ENCODE assay signal across 10 cellular contexts in the genomic region with DNA sequence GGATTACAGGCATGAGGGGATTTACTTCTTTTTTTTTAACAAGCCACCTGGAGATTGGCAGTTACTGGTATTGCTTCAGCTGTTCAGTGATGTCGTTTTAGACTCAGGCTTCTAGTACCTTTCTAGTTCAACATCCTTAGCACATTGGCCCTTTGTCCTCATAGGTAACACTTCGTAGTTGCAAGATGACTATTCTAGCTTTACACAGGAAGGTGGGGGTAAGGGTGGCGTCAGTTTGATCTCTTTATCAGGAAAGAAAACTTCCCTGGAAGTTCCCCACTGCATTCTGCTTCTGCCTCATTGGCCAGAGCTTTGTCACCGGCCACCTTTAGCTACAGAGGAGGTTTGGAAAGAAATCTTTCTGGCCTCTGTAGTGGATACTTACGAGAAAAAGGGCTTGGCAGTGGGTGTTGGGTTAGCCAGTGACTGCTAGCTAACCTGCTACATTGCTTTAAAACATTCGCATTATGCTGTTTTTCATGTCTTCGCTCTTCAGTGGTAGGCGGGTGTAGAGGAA. TPM values are rescaled to one million over a fixed set of nuclear protein-coding genes. Genes with fewer than 3 reads are reported as not detected.
A peak's percentile ranks its signal among the peaks of the same experiment; 100 is the strongest.
DNase-seq lines count a peak whose midpoint lies in the region; ATAC-seq and TF ChIP-seq lines count a peak whose summit lies in the region.
"Had no signal": no experiment of that assay in that cellular context is flagged by ENCODE, and none has a peak within 500 bp of the region (broad histone marks: within the 10 kb centered on the region; RNA-seq: fewer than 3 reads in every experiment).

No MANE protein-coding gene starts in this region.

- no peaks in the 10 kb centered on the region for H3K9me3 Mint-ChIP-seq in central memory CD8-positive, alpha-beta T cell

- no peak for TF ChIP-seq CTCF in RWPE1 (conservative IDR thresholded peaks at IDR 0.05; ENCODE audit: low read depth)

- H3K27ac ChIP-seq in RWPE1 = no peak overlapping the region
- H3K27ac ChIP-seq: SJCRH30 had no signal

- CTCF ChIA-PET in RWPE1 (lab: Yijun Ruan, JAX) = no interaction called here

- no peaks in the 10 kb centered on the region for H3K27me3 Mint-ChIP-seq in central memory CD8-positive, alpha-beta T cell

- peak; percentile 68 for DNase-seq in activated CD4-positive, alpha-beta T cell treated with anti-CD3 and anti-CD28 coated beads for 48 hours
- no peak for DNase-seq in activated CD4-positive, alpha-beta T cell treated with anti-CD3 and anti-CD28 coated beads, Interleukin-2, amount 50 U/mL, for 1 hour
- no peak for DNase-seq in central memory CD8-positive, alpha-beta T cell (ENCODE audit: low spot score in 2 of 2)
- peak; percentile 17 for DNase-seq in stimulated activated CD8-positive, alpha-beta memory T cell treated with anti-CD3 and anti-CD28 coated beads, Interleukin-4, amount 100 ng/mL, for 24 hours (ENCODE audit: low read depth)
- DNase-seq in RWPE1 (ENCODE audit: low spot score) (no peak), left cardiac atrium (no peak), occipital lobe (lab: John Stamatoyannopoulos, UW) (no peak)
- DNase-seq: NCI-H1417 had no signal

- H3K27ac Mint-ChIP-seq in central memory CD8-positive, alpha-beta T cell (ENCODE audit: low read depth) = peak overlapping the region; percentile 87

- peaks cover 35% of the 10 kb centered on the region for H3K36me3 Mint-ChIP-seq in central memory CD8-positive, alpha-beta T cell (ENCODE audit: insufficient read depth)

- ATAC-seq in HG03442 (IDR thresholded peaks at IDR 0.05; ENCODE audit: unreplicated experiment) (peak; percentile 55), left cardiac atrium (no peak)
- peak; percentile 83 for ATAC-seq in central memory CD8-positive, alpha-beta T cell (replicated peaks; ENCODE audit: extremely low read depth, poor library complexity, severe bottlenecking)

- intact Hi-C loops in left cardiac atrium (cut with DNase I) = no loop called here

- peaks cover 43% of the 10 kb centered on the region for H3K4me1 Mint-ChIP-seq in central memory CD8-positive, alpha-beta T cell

- H3K4me3 Mint-ChIP-seq in central memory CD8-positive, alpha-beta T cell = peak overlapping the region; percentile 37

- POLR2A ChIA-PET in RWPE1 (lab: Yijun Ruan, JAX; ENCODE audit: low non-redundant PET) = no interaction called here

RNA-seq across cellular contexts. Expression of gene SFI1, which starts 40.7 kb away (rescaled TPM):
- total RNA-seq in left cardiac atrium (1 to 10 TPM; 8.2 to 9.9 TPM), occipital lobe (15.1 TPM)

RNA-seq across cellular contexts. Expression of gene EIF4ENIF1, which starts 47.4 kb away (rescaled TPM):
- 10 to 100 TPM; 21.8 to 24.7 TPM for total RNA-seq in left cardiac atrium
- 19.8 TPM for total RNA-seq in occipital lobe

Comparison
In these comparisons a context has a peak if more than half of its experiments do, and no peak if none do; other contexts are left out.
1. DNase-seq: peak in activated CD4-positive, alpha-beta T cell treated with anti-CD3 and anti-CD28 coated beads for 48 hours (single experiment) and stimulated activated CD8-positive, alpha-beta memory T cell treated with anti-CD3 and anti-CD28 coated beads, Interleukin-4, amount 100 ng/mL, for 24 hours (single experiment); none in activated CD4-positive, alpha-beta T cell treated with anti-CD3 and anti-CD28 coated beads, Interleukin-2, amount 50 U/mL, for 1 hour (single experiment), central memory CD8-positive, alpha-beta T cell (0 of 2), RWPE1 (single experiment), left cardiac atrium (single experiment) and occipital lobe (single experiment).
2. ATAC-seq: peak in HG03442 (single experiment) and central memory CD8-positive, alpha-beta T cell (single experiment); none in left cardiac atrium (0 of 2).